8 cellular contexts compared by ENCODE assay signal in the genomic region with DNA sequence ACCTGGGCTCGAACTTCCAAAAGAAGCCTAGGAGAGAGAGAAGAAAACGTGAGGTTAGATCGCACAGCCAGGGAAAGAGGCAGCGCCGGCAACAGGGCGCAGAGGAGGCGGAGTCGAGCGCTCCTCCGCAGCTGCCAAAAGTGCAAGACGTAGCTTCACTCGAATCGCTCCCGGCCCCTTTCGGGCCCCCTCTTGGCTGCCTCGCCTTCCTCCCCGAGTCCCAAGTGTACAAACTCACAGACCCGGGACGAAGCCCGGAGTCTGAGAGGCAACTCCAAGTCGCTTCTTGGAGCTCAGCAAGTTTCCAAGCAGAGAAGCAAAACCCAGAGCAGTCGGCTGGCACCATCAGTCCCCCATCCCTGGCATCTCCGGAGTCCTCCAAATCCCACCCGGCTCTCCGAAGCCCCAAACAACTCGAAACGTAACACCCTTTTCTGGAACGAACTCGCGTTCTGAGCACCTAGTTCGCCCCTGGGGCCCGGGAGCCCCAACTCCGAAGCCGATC. TPM values are rescaled to one million over a fixed set of nuclear protein-coding genes. Genes with fewer than 3 reads are reported as not detected.
DNase-seq lines count a peak whose midpoint lies in the region; ATAC-seq lines count a peak whose summit lies in the region.

No MANE protein-coding gene starts in this region.

- peak overlapping the region; percentile 95 for H3K4me3 Mint-ChIP-seq in activated T-helper 1 cell treated with anti-CD3 and anti-CD28 coated beads, Interleukin-12 subunit alpha, Interleukin-12 subunit beta, Interleukin-2, Interleukin-4 antibody, amounts not matched to agents 30 ng/mL and 10 ng/mL and 1 ng/mL, durations not matched to agents 14 hours and 24 hours and 36 hours

- H3K27ac Mint-ChIP-seq in activated T-helper 1 cell treated with anti-CD3 and anti-CD28 coated beads, Interleukin-12 subunit alpha, Interleukin-12 subunit beta, Interleukin-2, Interleukin-4 antibody, amounts not matched to agents 30 ng/mL and 10 ng/mL and 1 ng/mL, durations not matched to agents 14 hours and 24 hours and 36 hours = peak overlapping the region; percentile 45

- DNase-seq in NCI-H1436 (lab: John Stamatoyannopoulos, UW) (peak; percentile 31), NCI-H1436 treated with DMSO at 0.1 percent for 48 hours (lab: John Stamatoyannopoulos, UW) (no peak), OCI-M1 (lab: John Stamatoyannopoulos, UW) (peak; percentile 74), fibroblast of gingiva (ENCODE audit: low read depth) (peak; percentile 74), myocyte (ENCODE audit: low read depth) (peak; percentile 69)
- peak; percentile 42 for DNase-seq in activated T-helper 1 cell treated with anti-CD3 and anti-CD28 coated beads, Interleukin-12 subunit alpha, Interleukin-12 subunit beta, Interleukin-2, Interleukin-4 antibody, amounts not matched to agents 30 ng/mL and 10 ng/mL and 1 ng/mL, durations not matched to agents 14 hours and 24 hours and 36 hours (ENCODE audit: low spot score)
- peak; percentile 64 for DNase-seq in stimulated activated naive CD8-positive, alpha-beta T cell treated with anti-CD3 and anti-CD28 coated beads, Interleukin-15, Interleukin-2, amounts not matched to agents 100 U/mL and 50 U/mL, for 24 hours

- peaks cover 8% of the 10 kb centered on the region for H3K36me3 Mint-ChIP-seq in activated T-helper 1 cell treated with anti-CD3 and anti-CD28 coated beads, Interleukin-12 subunit alpha, Interleukin-12 subunit beta, Interleukin-2, Interleukin-4 antibody, amounts not matched to agents 30 ng/mL and 10 ng/mL and 1 ng/mL, durations not matched to agents 14 hours and 24 hours and 36 hours (ENCODE audit: low read depth)

- peak; percentile 54 for ATAC-seq in HG02973 (IDR thresholded peaks at IDR 0.05; ENCODE audit: unreplicated experiment)
- peak; percentile 64 for ATAC-seq in stimulated activated naive CD8-positive, alpha-beta T cell treated with anti-CD3 and anti-CD28 coated beads, Interleukin-15, Interleukin-2, amounts not matched to agents 100 U/mL and 50 U/mL, for 24 hours

- intact Hi-C loops in activated T-helper 1 cell treated with anti-CD3 and anti-CD28 coated beads, Interleukin-12 subunit alpha, Interleukin-12 subunit beta, Interleukin-2, Interleukin-4 antibody, amounts not matched to agents 30 ng/mL and 10 ng/mL and 1 ng/mL, durations not matched to agents 14 hours and 24 hours and 36 hours (cut with micrococcal nuclease) = loop anchor here (1.0 to 5.0 kb wide), 3 partner anchors 133 to 271 kb away; a partner anchor contains a TSS

- no peaks in the 10 kb centered on the region for H3K9me3 Mint-ChIP-seq in activated T-helper 1 cell treated with anti-CD3 and anti-CD28 coated beads, Interleukin-12 subunit alpha, Interleukin-12 subunit beta, Interleukin-2, Interleukin-4 antibody, amounts not matched to agents 30 ng/mL and 10 ng/mL and 1 ng/mL, durations not matched to agents 14 hours and 24 hours and 36 hours

- peaks cover 28% of the 10 kb centered on the region for H3K4me1 Mint-ChIP-seq in activated T-helper 1 cell treated with anti-CD3 and anti-CD28 coated beads, Interleukin-12 subunit alpha, Interleukin-12 subunit beta, Interleukin-2, Interleukin-4 antibody, amounts not matched to agents 30 ng/mL and 10 ng/mL and 1 ng/mL, durations not matched to agents 14 hours and 24 hours and 36 hours (ENCODE audit: low read depth)

- H3K27me3 Mint-ChIP-seq in activated T-helper 1 cell treated with anti-CD3 and anti-CD28 coated beads, Interleukin-12 subunit alpha, Interleukin-12 subunit beta, Interleukin-2, Interleukin-4 antibody, amounts not matched to agents 30 ng/mL and 10 ng/mL and 1 ng/mL, durations not matched to agents 14 hours and 24 hours and 36 hours (ENCODE audit: insufficient read depth) = peaks cover 12% of the 10 kb centered on the region

RNA-seq across cellular contexts. Expression of a gene that starts 1.2 kb away (rescaled TPM):
- 33.6 and 35.9 TPM in 2 replicates for total RNA-seq in activated T-helper 1 cell treated with anti-CD3 and anti-CD28 coated beads, Interleukin-12 subunit alpha, Interleukin-12 subunit beta, Interleukin-2, Interleukin-4 antibody, amounts not matched to agents 30 ng/mL and 10 ng/mL and 1 ng/mL, durations not matched to agents 14 hours and 24 hours and 36 hours
- 20.5 and 25.5 TPM in 2 replicates for total RNA-seq in myocyte
- 4.0 TPM for polyA plus RNA-seq in myocyte (2012)

RNA-seq across cellular contexts. Expression of a gene that starts 41.3 kb away (rescaled TPM):
- 13.6 and 14.9 TPM in 2 replicates for total RNA-seq in activated T-helper 1 cell treated with anti-CD3 and anti-CD28 coated beads, Interleukin-12 subunit alpha, Interleukin-12 subunit beta, Interleukin-2, Interleukin-4 antibody, amounts not matched to agents 30 ng/mL and 10 ng/mL and 1 ng/mL, durations not matched to agents 14 hours and 24 hours and 36 hours
- 13.3 and 26.5 TPM in 2 replicates for total RNA-seq in myocyte
- polyA plus RNA-seq in myocyte (2012) = 8.5 TPM
